Comparison of ENCODE assay signal across 19 cellular contexts in genomic region chr14:75969126-75969525, GRCh38. TPM values are rescaled to one million over a fixed set of nuclear protein-coding genes. Genes with fewer than 3 reads are reported as not detected.
DNase-seq lines count a peak whose midpoint lies in the region; ATAC-seq and TF ChIP-seq lines count a peak whose summit lies in the region.
"Had no signal": no experiment of that assay in that cellular context is flagged by ENCODE, and none has a peak within 500 bp of the region (broad histone marks: within the 10 kb centered on the region; RNA-seq: fewer than 3 reads in every experiment).

No MANE protein-coding gene starts in this region.

- no peaks in the 10 kb centered on the region for H3K9me3 ChIP-seq in BLaER1 treated with 17β-estradiol and CSF1 and Interleukin-3, amounts not matched to agents 10 nM and 100 nM (replicated peaks in 1 of 11)
- H3K9me3 ChIP-seq in esophagus muscularis mucosa (no peaks in the 10 kb centered on the region), tibial nerve (no peaks in the 10 kb centered on the region)
- H3K9me3 ChIP-seq: mucosa of descending colon, sigmoid colon had no signal

- no peaks in the 10 kb centered on the region for H3K9me3 Mint-ChIP-seq in activated CD8-positive, alpha-beta T cell treated with anti-CD3 and anti-CD28 coated beads for 36 hours
- H3K9me3 Mint-ChIP-seq: activated CD4-positive, alpha-beta T cell treated with anti-CD3 and anti-CD28 coated beads, Interleukin-2, amount 10 ng/mL, durations not matched to agents 24 days and 14 days; activated naive CD8-positive, alpha-beta T cell treated with anti-CD3 and anti-CD28 coated beads, Interleukin-2, amount 50 U/mL, for 24 hours; CD14-positive monocyte had no signal

- H3K27ac ChIP-seq in BLaER1 treated with 17β-estradiol and CSF1 and Interleukin-3, amounts not matched to agents 10 nM and 100 nM, result peak overlapping the region in 2 of 11 experiments; percentile 31 to 32; a peak in 3 of 22 replicates
- H3K27ac ChIP-seq in esophagus muscularis mucosa (replicated peaks in 1 of 4), result peak overlapping the region in 3 of 4 donors; percentile 10 to 44 (median 36)
- H3K27ac ChIP-seq in tibial nerve, result peak overlapping the region in 2 of 4 donors; percentile 33 to 61
- H3K27ac ChIP-seq: KMS-11 had no signal

- TF ChIP-seq POLR2A in esophagus muscularis mucosa (IDR thresholded peaks at IDR 0.05; ENCODE audit: low read depth) (no peak), tibial nerve (IDR thresholded peaks at IDR 0.05) (no peak)

- WGBS in esophagus muscularis mucosa, result 68% methylated on average over 4 of the region's 4 CpGs
- 53 to 70% methylated on average over 4 of the region's 4 CpGs for WGBS in tibial nerve, 2 donors

- DNase-seq in NCI-H2171 (lab: John Stamatoyannopoulos, UW), result peak; percentile 46
- no peak for DNase-seq in esophagus muscularis mucosa (ENCODE audit: extremely low spot score)
- no peak for DNase-seq in sciatic nerve (ENCODE audit: low spot score)
- DNase-seq in hypothalamus (lab: John Stamatoyannopoulos, UW), result no peak
- DNase-seq in tibial nerve (ENCODE audit: low spot score in 2 of 2), result no peak
- no peak for DNase-seq in activated CD8-positive, alpha-beta T cell treated with anti-CD3 and anti-CD28 coated beads for 36 hours
- no peak for DNase-seq in GM13976 (ENCODE audit: low spot score)
- DNase-seq: activated CD4-positive, alpha-beta T cell treated with anti-CD3 and anti-CD28 coated beads, Interleukin-2, amount 10 ng/mL, durations not matched to agents 24 days and 14 days; activated naive CD8-positive, alpha-beta T cell treated with anti-CD3 and anti-CD28 coated beads, Interleukin-2, amount 50 U/mL, for 24 hours; activated T-cell treated with anti-CD3 and anti-CD28 coated beads, Interleukin-2, amount 50 U/mL, for 48 hours; MM.1S; mucosa of descending colon; NCI-H2081; SHP77 treated with DMSO at 0.1 percent for 48 hours; sigmoid colon; stimulated activated naive CD4-positive, alpha-beta T cell treated with Interleukin-2 at 50 U/mL for 16 hours had no signal

- no peaks in the 10 kb centered on the region for H3K36me3 ChIP-seq in BLaER1 treated with 17β-estradiol and CSF1 and Interleukin-3, amounts not matched to agents 10 nM and 100 nM
- peaks cover 5 to 76% (median 50%) of the 10 kb centered on the region in 4 donors for H3K36me3 ChIP-seq in esophagus muscularis mucosa
- H3K36me3 ChIP-seq in tibial nerve, result peaks cover 0 to 37% (median 0%) of the 10 kb centered on the region in 3 donors

- TF ChIP-seq CTCF in esophagus muscularis mucosa (IDR thresholded peaks at IDR 0.05) (no peak), tibial nerve (IDR thresholded peaks at IDR 0.05) (no peak), GM13976 (IDR thresholded peaks at IDR 0.05; ENCODE audit: borderline replicate concordance, control extremely low read depth, extremely low read depth, insufficient read depth, missing control alignments) (no peak)
- no peak for TF ChIP-seq CTCF in activated CD8-positive, alpha-beta T cell treated with anti-CD3 and anti-CD28 coated beads for 36 hours (IDR thresholded peaks at IDR 0.05)

- TF ChIP-seq EP300 in esophagus muscularis mucosa (IDR thresholded peaks at IDR 0.05) (no peak), tibial nerve (IDR thresholded peaks at IDR 0.05) (no peak)

- POLR2A ChIA-PET in activated CD8-positive, alpha-beta T cell treated with anti-CD3 and anti-CD28 coated beads for 36 hours (lab: Charles Lee), result interaction anchor here (1.1 to 1.2 kb wide), 2 partner anchors 82 to 306 kb away, joined by 3 to 4 read pairs; no protein-coding TSS in a partner anchor

- no peaks in the 10 kb centered on the region for H3K27me3 Mint-ChIP-seq in activated CD8-positive, alpha-beta T cell treated with anti-CD3 and anti-CD28 coated beads for 36 hours
- H3K27me3 Mint-ChIP-seq: activated CD4-positive, alpha-beta T cell treated with anti-CD3 and anti-CD28 coated beads, Interleukin-2, amount 10 ng/mL, durations not matched to agents 24 days and 14 days; activated naive CD8-positive, alpha-beta T cell treated with anti-CD3 and anti-CD28 coated beads, Interleukin-2, amount 50 U/mL, for 24 hours had no signal

- in situ Hi-C loops in GM13976 (cut with MboI; ENCODE audit: low sequenced_read_pairs, unreplicated experiment), result no loop called here

- intact Hi-C loops in esophagus muscularis mucosa (cut with DNase I), result no loop called here
- intact Hi-C loops in sciatic nerve (cut with DNase I), result no loop called here
- intact Hi-C loops in activated CD8-positive, alpha-beta T cell treated with anti-CD3 and anti-CD28 coated beads for 36 hours (cut with micrococcal nuclease), result no loop called here

- H4K20me1 ChIP-seq in BLaER1 treated with 17β-estradiol and CSF1 and Interleukin-3, amounts not matched to agents 10 nM and 100 nM, result no peaks in the 10 kb centered on the region

- H3K4me1 ChIP-seq in BLaER1 treated with 17β-estradiol and CSF1 and Interleukin-3, amounts not matched to agents 10 nM and 100 nM, result peaks cover 0 to 25% (median 12%) of the 10 kb centered on the region in 10 experiments; a peak in 12 of 20 replicates
- H3K4me1 ChIP-seq in esophagus muscularis mucosa (peaks cover 0 to 13% (median 8%) of the 10 kb centered on the region in 4 donors), tibial nerve (peaks cover 0 to 24% (median 0%) of the 10 kb centered on the region in 4 donors)

- no peaks in the 10 kb centered on the region for H3K27me3 ChIP-seq in BLaER1 treated with 17β-estradiol and CSF1 and Interleukin-3, amounts not matched to agents 10 nM and 100 nM
- H3K27me3 ChIP-seq in esophagus muscularis mucosa, result no peaks in the 10 kb centered on the region
- H3K27me3 ChIP-seq in tibial nerve, result no peaks in the 10 kb centered on the region
- H3K27me3 ChIP-seq: sigmoid colon had no signal

- H3K4me3 ChIP-seq in BLaER1 treated with 17β-estradiol and CSF1 and Interleukin-3, amounts not matched to agents 10 nM and 100 nM, result no peak overlapping the region
- no peak overlapping the region for H3K4me3 ChIP-seq in esophagus muscularis mucosa
- H3K4me3 ChIP-seq in tibial nerve, result no peak overlapping the region
- H3K4me3 ChIP-seq: mucosa of descending colon, sigmoid colon had no signal

- ATAC-seq in sciatic nerve, result peak; percentile 6
- no peak for ATAC-seq in activated CD8-positive, alpha-beta T cell treated with anti-CD3 and anti-CD28 coated beads for 36 hours
- ATAC-seq: activated naive CD8-positive, alpha-beta T cell treated with anti-CD3 and anti-CD28 coated beads, Interleukin-2, amount 50 U/mL, for 24 hours; mucosa of descending colon had no signal

- no peak overlapping the region for H3K27ac Mint-ChIP-seq in activated CD8-positive, alpha-beta T cell treated with anti-CD3 and anti-CD28 coated beads for 36 hours
- H3K27ac Mint-ChIP-seq: activated CD4-positive, alpha-beta T cell treated with anti-CD3 and anti-CD28 coated beads, Interleukin-2, amount 10 ng/mL, durations not matched to agents 24 days and 14 days; activated naive CD8-positive, alpha-beta T cell treated with anti-CD3 and anti-CD28 coated beads, Interleukin-2, amount 50 U/mL, for 24 hours; CD14-positive monocyte had no signal

- CTCF ChIA-PET in activated CD8-positive, alpha-beta T cell treated with anti-CD3 and anti-CD28 coated beads for 36 hours (lab: Charles Lee), result interaction anchor here (1.0 to 4.7 kb wide), 3 partner anchors 10 to 63 kb away, joined by 4 to 16 read pairs (median 8); no protein-coding TSS in a partner anchor

- H3K4me2 ChIP-seq in BLaER1 treated with 17β-estradiol and CSF1 and Interleukin-3, amounts not matched to agents 10 nM and 100 nM, result peak overlapping the region in 6 of 11 experiments; percentile 2 to 53 (median 18); a peak in 7 of 22 replicates
- H3K4me2 ChIP-seq: KMS-11 had no signal

- peak overlapping the region in 1 of 11 experiments; percentile 20; a peak in 1 of 22 replicates for H3K9ac ChIP-seq in BLaER1 treated with 17β-estradiol and CSF1 and Interleukin-3, amounts not matched to agents 10 nM and 100 nM
- H3K9ac ChIP-seq: KMS-11 had no signal

- H3K36me3 Mint-ChIP-seq in activated CD8-positive, alpha-beta T cell treated with anti-CD3 and anti-CD28 coated beads for 36 hours (ENCODE audit: low read depth), result no peaks in the 10 kb centered on the region

- H3K4me3 Mint-ChIP-seq in activated CD8-positive, alpha-beta T cell treated with anti-CD3 and anti-CD28 coated beads for 36 hours, result no peak overlapping the region
- H3K4me3 Mint-ChIP-seq: activated CD4-positive, alpha-beta T cell treated with anti-CD3 and anti-CD28 coated beads, Interleukin-2, amount 10 ng/mL, durations not matched to agents 24 days and 14 days; activated naive CD8-positive, alpha-beta T cell treated with anti-CD3 and anti-CD28 coated beads, Interleukin-2, amount 50 U/mL, for 24 hours; CD14-positive monocyte had no signal

- no peaks in the 10 kb centered on the region for H3K4me1 Mint-ChIP-seq in activated CD8-positive, alpha-beta T cell treated with anti-CD3 and anti-CD28 coated beads for 36 hours (ENCODE audit: low read depth)
- H3K4me1 Mint-ChIP-seq: activated CD4-positive, alpha-beta T cell treated with anti-CD3 and anti-CD28 coated beads, Interleukin-2, amount 10 ng/mL, durations not matched to agents 24 days and 14 days; activated naive CD8-positive, alpha-beta T cell treated with anti-CD3 and anti-CD28 coated beads, Interleukin-2, amount 50 U/mL, for 24 hours; CD14-positive monocyte had no signal

RNA-seq across cellular contexts. Expression of gene TGFB3, which starts 12.7 kb away (rescaled TPM):
- total RNA-seq in esophagus muscularis mucosa (10 to 100 TPM; 12.0 to 47.1 (median 23.2) TPM), sciatic nerve (31.7 TPM), tibial nerve (10 to 100 TPM in 1 of 4 donors, 1 to 10 TPM in 3; 3.1 to 10.0 (median 5.6) TPM)
- total RNA-seq in activated CD8-positive, alpha-beta T cell treated with anti-CD3 and anti-CD28 coated beads for 36 hours, result 1 to 10 TPM; 3.4 to 4.2 TPM

RNA-seq across cellular contexts. Expression of gene IFT43, which starts 16.4 kb away (rescaled TPM):
- total RNA-seq in esophagus muscularis mucosa, result 10 to 100 TPM; 36.7 to 51.0 (median 42.3) TPM
- total RNA-seq in sciatic nerve, result 33.8 TPM
- total RNA-seq in tibial nerve, result 10 to 100 TPM; 16.2 to 31.4 (median 26.1) TPM
- 10 to 100 TPM in 1 of 2 experiments, 1 to 10 TPM in 1; 7.6 to 10.4 TPM for total RNA-seq in activated CD8-positive, alpha-beta T cell treated with anti-CD3 and anti-CD28 coated beads for 36 hours
